17 cellular contexts compared by ENCODE assay signal in the genomic region with DNA sequence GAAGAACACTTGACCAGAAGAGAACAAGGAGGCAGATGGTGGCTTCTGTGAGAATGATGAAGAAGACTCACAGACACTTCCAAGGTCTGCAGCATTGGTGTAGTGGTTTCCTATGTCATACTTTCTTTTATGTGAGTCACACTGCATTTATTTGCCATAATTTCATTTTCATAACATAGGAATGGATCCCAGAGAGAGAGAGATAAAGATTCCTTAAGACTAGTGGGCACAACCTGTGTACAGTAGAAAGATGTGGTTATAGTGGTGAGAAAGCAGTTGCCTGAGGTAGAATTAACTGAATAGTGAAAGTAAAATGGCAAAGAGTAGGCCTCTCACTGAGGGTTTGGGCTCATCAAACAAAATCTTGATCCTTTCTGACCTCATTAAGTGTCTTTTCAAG. TPM values are rescaled to one million over a fixed set of nuclear protein-coding genes. Genes with fewer than 3 reads are reported as not detected.
DNase-seq lines count a peak whose midpoint lies in the region; ATAC-seq, FAIRE-seq and TF ChIP-seq lines count a peak whose summit lies in the region.
"Had no signal": no experiment of that assay in that cellular context is flagged by ENCODE, and none has a peak within 500 bp of the region (broad histone marks: within the 10 kb centered on the region; RNA-seq: fewer than 3 reads in every experiment).

No MANE protein-coding gene starts in this region.

- H2AFZ ChIP-seq in osteoblast (ENCODE audit: low read length) = peak overlapping the region; percentile 16

- no peaks in the 10 kb centered on the region for H4K20me1 ChIP-seq in osteoblast (ENCODE audit: insufficient read depth, low read length)

- H3K4me3 ChIP-seq in osteoblast (ENCODE audit: insufficient read depth, low read length) = no peak overlapping the region
- H3K4me3 ChIP-seq: spleen had no signal

- POLR2A ChIA-PET in T-cell (lab: Charles Lee) = no interaction called here
- POLR2A ChIA-PET in activated CD4-positive, alpha-beta memory T cell treated with anti-CD3 and anti-CD28 coated beads for 36 hours (lab: Charles Lee) = no interaction called here

- no peaks in the 10 kb centered on the region for H3K27me3 ChIP-seq in osteoblast (ENCODE audit: insufficient read depth, low read length)
- H3K27me3 ChIP-seq: spleen had no signal

- no peaks in the 10 kb centered on the region for H3K4me1 ChIP-seq in osteoblast (ENCODE audit: insufficient read depth, low read length)
- H3K4me1 ChIP-seq: spleen had no signal

- H3K9me3 Mint-ChIP-seq in T-cell = no peaks in the 10 kb centered on the region
- H3K9me3 Mint-ChIP-seq in activated CD4-positive, alpha-beta memory T cell treated with anti-CD3 and anti-CD28 coated beads for 36 hours = no peaks in the 10 kb centered on the region
- H3K9me3 Mint-ChIP-seq: stimulated activated naive CD8-positive, alpha-beta T cell treated with anti-CD3 and anti-CD28 coated beads, Interleukin-15, Interleukin-2, amounts not matched to agents 100 ng/mL and 50 ng/mL, for 24 hours; T-helper 2 cell treated with Interferon-gamma antibody and Interleukin-4, amounts not matched to agents 5 μg/mL and 100 μg/mL, for 36 hours had no signal

- FAIRE-seq in frontal cortex (lab: Jason Lieb, UNC) = no peak

- CTCF ChIA-PET in T-cell (lab: Charles Lee) = no interaction called here
- CTCF ChIA-PET in activated CD4-positive, alpha-beta memory T cell treated with anti-CD3 and anti-CD28 coated beads for 36 hours (lab: Charles Lee) = no interaction called here

- no peaks in the 10 kb centered on the region for H3K27me3 Mint-ChIP-seq in T-cell
- no peaks in the 10 kb centered on the region for H3K27me3 Mint-ChIP-seq in activated CD4-positive, alpha-beta memory T cell treated with anti-CD3 and anti-CD28 coated beads for 36 hours
- H3K27me3 Mint-ChIP-seq: activated CD4-positive, alpha-beta T cell treated with anti-CD3 and anti-CD28 coated beads, Interleukin-2, amount 10 ng/mL, durations not matched to agents 24 days and 14 days; stimulated activated naive CD8-positive, alpha-beta T cell treated with anti-CD3 and anti-CD28 coated beads, Interleukin-15, Interleukin-2, amounts not matched to agents 100 ng/mL and 50 ng/mL, for 24 hours had no signal

- DNase-seq in T-cell (no peak), osteoblast (ENCODE audit: insufficient read length, low spot score, missing footprints) (no peak), NCI-H1417 (lab: John Stamatoyannopoulos, UW) (no peak), frontal cortex (ENCODE audit: low spot score in 2 of 2) (no peak)
- no peak for DNase-seq in activated CD4-positive, alpha-beta memory T cell treated with anti-CD3 and anti-CD28 coated beads for 36 hours
- DNase-seq: activated CD4-positive, alpha-beta T cell treated with anti-CD3 and anti-CD28 coated beads, Interleukin-2, amount 10 ng/mL, durations not matched to agents 24 days and 14 days; activated T-cell treated with anti-CD3 and anti-CD28 coated beads, Interleukin-2, amount 50 U/mL, for 72 hours; C1 segment of cervical spinal cord; left cardiac atrium; NCI-H2107; NCI-H82; spleen had no signal

- no peaks in the 10 kb centered on the region for H3K36me3 ChIP-seq in osteoblast (ENCODE audit: insufficient read depth, low read length)
- H3K36me3 ChIP-seq: spleen had no signal

- H3K79me2 ChIP-seq in osteoblast (ENCODE audit: insufficient read depth, low read length) = no peaks in the 10 kb centered on the region

- ATAC-seq in GM18519 (IDR thresholded peaks at IDR 0.05; ENCODE audit: low FRiP score, unreplicated experiment) (peak; percentile 65), HG03378 (IDR thresholded peaks at IDR 0.05; ENCODE audit: unreplicated experiment) (peak; percentile 43), T-cell (replicated peaks in 1 of 4) (peak in 3 of 4 experiments; percentile 31 to 56 (median 52))
- ATAC-seq: left cardiac atrium, Right ventricle myocardium inferior had no signal

- no peak overlapping the region for H3K27ac ChIP-seq in osteoblast (ENCODE audit: low read depth, low read length)
- H3K27ac ChIP-seq: spleen had no signal

- peak overlapping the region; percentile 40 to 53 for H3K27ac Mint-ChIP-seq in T-cell
- no peak overlapping the region for H3K27ac Mint-ChIP-seq in activated CD4-positive, alpha-beta memory T cell treated with anti-CD3 and anti-CD28 coated beads for 36 hours
- H3K27ac Mint-ChIP-seq: activated CD4-positive, alpha-beta T cell treated with anti-CD3 and anti-CD28 coated beads, Interleukin-2, amount 10 ng/mL, durations not matched to agents 24 days and 14 days; activated T-cell treated with anti-CD3 and anti-CD28 coated beads, Interleukin-2, amount 50 U/mL, for 72 hours; stimulated activated naive CD8-positive, alpha-beta T cell treated with anti-CD3 and anti-CD28 coated beads, Interleukin-15, Interleukin-2, amounts not matched to agents 100 ng/mL and 50 ng/mL, for 24 hours; T-helper 2 cell treated with Interferon-gamma antibody and Interleukin-4, amounts not matched to agents 5 μg/mL and 100 μg/mL, for 36 hours had no signal

- H3K4me2 ChIP-seq in osteoblast (ENCODE audit: insufficient read depth, low read length) = peak overlapping the region; percentile 1

- no peak overlapping the region for H3K4me3 Mint-ChIP-seq in T-cell
- no peak overlapping the region for H3K4me3 Mint-ChIP-seq in activated CD4-positive, alpha-beta memory T cell treated with anti-CD3 and anti-CD28 coated beads for 36 hours
- H3K4me3 Mint-ChIP-seq: activated CD4-positive, alpha-beta T cell treated with anti-CD3 and anti-CD28 coated beads, Interleukin-2, amount 10 ng/mL, durations not matched to agents 24 days and 14 days; activated T-cell treated with anti-CD3 and anti-CD28 coated beads, Interleukin-2, amount 50 U/mL, for 72 hours; stimulated activated naive CD8-positive, alpha-beta T cell treated with anti-CD3 and anti-CD28 coated beads, Interleukin-15, Interleukin-2, amounts not matched to agents 100 ng/mL and 50 ng/mL, for 24 hours; T-helper 2 cell treated with Interferon-gamma antibody and Interleukin-4, amounts not matched to agents 5 μg/mL and 100 μg/mL, for 36 hours had no signal

- TF ChIP-seq CTCF in osteoblast (IDR thresholded peaks at IDR 0.05; ENCODE audit: extremely low read depth, low read depth, low read length) = no peak

- no peaks in the 10 kb centered on the region for H3K36me3 Mint-ChIP-seq in T-cell
- no peaks in the 10 kb centered on the region for H3K36me3 Mint-ChIP-seq in activated CD4-positive, alpha-beta memory T cell treated with anti-CD3 and anti-CD28 coated beads for 36 hours

- no peaks in the 10 kb centered on the region for H3K9me3 ChIP-seq in osteoblast (ENCODE audit: low read depth, low read length)
- H3K9me3 ChIP-seq: spleen had no signal

- H3K4me1 Mint-ChIP-seq in T-cell = peaks cover 0 to 16% (median 10%) of the 10 kb centered on the region in 3 donors
- peaks cover 7% of the 10 kb centered on the region for H3K4me1 Mint-ChIP-seq in activated CD4-positive, alpha-beta memory T cell treated with anti-CD3 and anti-CD28 coated beads for 36 hours (ENCODE audit: low read depth)

- intact Hi-C loops in activated CD4-positive, alpha-beta memory T cell treated with anti-CD3 and anti-CD28 coated beads for 36 hours (cut with micrococcal nuclease) = no loop called here

RNA-seq across cellular contexts. Expression of a gene that starts 7.6 kb away (rescaled TPM):
- total RNA-seq in T-cell (1 to 10 TPM; 3.6 to 6.5 (median 5.7) TPM), osteoblast (0.29 and 0.36 TPM in 2 replicates), frontal cortex (9.0 TPM)
- 1 to 10 TPM; 6.2 to 6.7 TPM for total RNA-seq in activated CD4-positive, alpha-beta memory T cell treated with anti-CD3 and anti-CD28 coated beads for 36 hours
